Comparison of ENCODE assay signal across 8 cellular contexts in genomic region chr14:67934087-67934486, GRCh38.
DNase-seq lines count a peak whose midpoint lies in the region; ATAC-seq and TF ChIP-seq lines count a peak whose summit lies in the region.

No MANE protein-coding gene starts in this region.

- no peak overlapping the region for H3K27ac ChIP-seq in 22Rv1

- peak; percentile 82 for TF ChIP-seq CTCF in 22Rv1 (IDR thresholded peaks at IDR 0.05)

- peak; percentile 79 for DNase-seq in G401 (ENCODE audit: low spot score)
- DNase-seq in MV-4-11 (lab: John Stamatoyannopoulos, UW): peak; percentile 73
- peak; percentile 86 for DNase-seq in SK-MEL-5 (ENCODE audit: low read depth, low spot score)
- DNase-seq in erythroblast (lab: John Stamatoyannopoulos, UW): peak; percentile 67 to 71
- DNase-seq in mucosa of gallbladder (ENCODE audit: low spot score): peak; percentile 36
- no peak for DNase-seq in activated T-cell treated with anti-CD3 and anti-CD28 coated beads, Interleukin-2, amount 50 U/mL, for 1 hour

- no peak for ATAC-seq in HG02981 (IDR thresholded peaks at IDR 0.05; ENCODE audit: unreplicated experiment)

- TF ChIP-seq POLR2A in erythroblast (IDR thresholded peaks at IDR 0.05; ENCODE audit: low read length): no peak

- in situ Hi-C loops in G401 (cut with HindIII; ENCODE audit: low sequenced_read_pairs) (no loop called here), SK-MEL-5 (cut with HindIII; ENCODE audit: low pct_unique_long_range_greater_than_20kb, low sequenced_read_pairs) (no loop called here)
